In the genomic region with DNA sequence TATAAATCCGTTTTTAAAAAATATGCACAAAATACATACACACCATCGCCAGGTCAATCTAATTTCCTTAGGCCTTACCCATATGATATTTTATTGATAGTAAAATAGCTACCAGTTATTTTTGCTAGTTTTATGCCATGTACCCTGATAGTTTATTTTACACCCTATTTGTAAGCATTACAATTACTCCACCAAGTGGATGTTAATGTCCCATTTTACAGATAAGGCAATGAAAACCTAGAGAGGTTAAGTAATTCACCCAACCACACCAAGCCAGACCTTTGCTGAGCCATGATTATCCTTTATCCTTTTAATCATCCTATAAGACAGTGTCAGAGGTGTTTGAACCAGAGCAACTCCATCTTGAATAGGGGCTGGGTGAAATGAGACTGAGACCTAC, we compare ENCODE assay signal across 34 cellular contexts.
"Had no signal": no experiment of that assay in that cellular context is flagged by ENCODE, and none has a peak within 500 bp of the region (broad histone marks: within the 10 kb centered on the region; RNA-seq: fewer than 3 reads in every experiment).

No MANE protein-coding gene starts in this region.

- H3K36me3 ChIP-seq: MG63 had no signal

- H3K27ac ChIP-seq: KMS-11 had no signal

- H3K4me2 ChIP-seq: KMS-11 had no signal

- H3K27me3 ChIP-seq: MG63 had no signal

- DNase-seq: Karpas-422, Kasumi-1, MG63, MM.1S, MV-4-11, NCI-H1048, NCI-H1092, NCI-H1092 treated with DMSO at 0.1 percent for 48 hours, NCI-H1105, NCI-H1105 treated with DMSO at 0.1 percent for 48 hours, NCI-H1417, NCI-H1417 treated with DMSO at 0.1 percent for 48 hours, NCI-H1436, NCI-H1436 treated with DMSO at 0.1 percent for 48 hours, NCI-H146, NCI-H1694, NCI-H1694 treated with DMSO at 0.1 percent for 48 hours, NCI-H187, NCI-H187 treated with DMSO at 0.1 percent for 48 hours, NCI-H1930, NCI-H2029, NCI-H2029 treated with DMSO at 0.1 percent for 48 hours, NCI-H2081, NCI-H2081 treated with DMSO at 0.1 percent for 48 hours, NCI-H2107, NCI-H2171, NCI-H2171 treated with DMSO at 0.1 percent for 48 hours, NCI-H2227 treated with DMSO at 0.1 percent for 48 hours, NCI-H226, NCI-H345, NCI-H446, NCI-H446 treated with DMSO at 0.1 percent for 48 hours, NCI-H510A had no signal

- H3K9me3 ChIP-seq: MG63 had no signal

- H3K9ac ChIP-seq: KMS-11 had no signal

- H3K4me3 ChIP-seq: MG63 had no signal
